In the genomic region with DNA sequence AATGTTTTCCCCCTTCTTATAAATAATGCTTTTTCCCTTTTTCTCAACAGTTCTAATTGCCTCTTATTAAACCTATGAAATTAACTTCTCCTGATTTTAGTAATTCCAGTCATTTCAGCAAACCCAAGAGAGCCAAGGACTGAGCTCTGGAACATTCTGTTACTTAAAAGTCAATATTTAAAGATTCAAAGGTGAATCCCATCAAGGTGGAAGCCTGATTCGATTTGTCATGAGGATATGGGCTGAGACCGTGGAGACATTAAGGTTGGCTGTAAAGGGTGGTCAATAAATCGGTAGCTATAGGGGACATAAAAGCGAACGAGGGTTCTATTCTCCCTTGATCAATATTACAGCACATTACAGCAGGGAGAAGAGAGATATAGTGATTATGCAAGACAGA, we compare ENCODE assay signal across 34 cellular contexts.
"Had no signal": no experiment of that assay in that cellular context is flagged by ENCODE, and none has a peak within 500 bp of the region (broad histone marks: within the 10 kb centered on the region; RNA-seq: fewer than 3 reads in every experiment).

No MANE protein-coding gene starts in this region.

- ATAC-seq: activated CD8-positive, alpha-beta T cell treated with anti-CD3 and anti-CD28 coated beads for 36 hours; activated naive CD4-positive, alpha-beta T cell treated with anti-CD3 and anti-CD28 coated beads, Interleukin-2, amount 50 U/mL, for 72 hours; activated T-cell treated with anti-CD3 and anti-CD28 coated beads, Interleukin-2, amount 50 U/mL, for 4 hours; activated T-cell treated with anti-CD3 and anti-CD28 coated beads, Interleukin-2, amount 50 U/mL, for 72 hours; activated T-helper 17 cell treated with anti-CD3 and anti-CD28 coated beads, Interleukin-2, amount 50 U/mL, for 72 hours; body of pancreas had no signal

- H3K4me3 ChIP-seq: adrenal gland, body of pancreas, breast epithelium had no signal

- H3K4me1 ChIP-seq: adrenal gland, body of pancreas, breast epithelium had no signal

- DNase-seq: activated B cell treated with CpG ODN at 0.5 μM for 24 hours; activated CD4-positive, alpha-beta memory T cell treated with anti-CD3 and anti-CD28 coated beads for 36 hours; activated CD4-positive, alpha-beta T cell treated with anti-CD3 and anti-CD28 coated beads for 4 hours; activated CD4-positive, alpha-beta T cell treated with anti-CD3 and anti-CD28 coated beads, Interleukin-2, amount 10 ng/mL, durations not matched to agents 24 days and 14 days; activated CD4-positive, alpha-beta T cell treated with anti-CD3 and anti-CD28 coated beads, Interleukin-2, amount 50 U/mL, for 1 hour; activated CD4-positive, alpha-beta T cell treated with anti-CD3 and anti-CD28 coated beads, Interleukin-2, amount 50 U/mL, for 4 hours; activated CD4-positive, CD25-positive, alpha-beta regulatory T cell treated with anti-CD3 and anti-CD28 coated beads, Interleukin-2, amount 50 U/mL, for 72 hours; activated CD8-positive, alpha-beta memory T cell treated with anti-CD3 and anti-CD28 coated beads, Interleukin-2, amount 50 U/mL, for 4 hours; activated CD8-positive, alpha-beta T cell treated with anti-CD3 and anti-CD28 coated beads for 36 hours; activated effector memory CD4-positive, alpha-beta T cell treated with anti-CD3 and anti-CD28 coated beads, Interleukin-2, amount 50 U/mL, for 16 hours; activated gamma-delta T cell treated with Interleukin-2 at 50 U/mL for 16 hours; activated naive CD4-positive, alpha-beta T cell; activated naive CD4-positive, alpha-beta T cell treated with anti-CD3 and anti-CD28 coated beads for 36 hours; activated naive CD4-positive, alpha-beta T cell treated with anti-CD3 and anti-CD28 coated beads, Interleukin-2, amount 50 U/mL, for 16 hours; activated naive CD8-positive, alpha-beta T cell treated with anti-CD3 and anti-CD28 coated beads for 36 hours; activated T-cell treated with anti-CD3 and anti-CD28 coated beads for 4 hours; activated T-cell treated with anti-CD3 and anti-CD28 coated beads, Interleukin-2, amount 50 U/mL, for 1 hour; activated T-cell treated with anti-CD3 and anti-CD28 coated beads, Interleukin-2, amount 50 U/mL, for 4 hours; activated T-cell treated with anti-CD3 and anti-CD28 coated beads, Interleukin-2, amount 50 U/mL, for 72 hours; adrenal gland; amniotic stem cell; aorta; body of pancreas; brain microvascular endothelial cell; central memory CD4-positive, alpha-beta T cell; T-helper 1 cell; T-helper 2 cell; T-helper 9 cell had no signal

- H3K36me3 ChIP-seq: adrenal gland, brain microvascular endothelial cell, breast epithelium had no signal

- H3K27ac ChIP-seq: adrenal gland, body of pancreas, brain microvascular endothelial cell, breast epithelium, VCaP had no signal

- H3K9me3 ChIP-seq: adrenal gland, body of pancreas had no signal

- H3K27me3 ChIP-seq: adrenal gland, body of pancreas, brain microvascular endothelial cell, breast epithelium had no signal

- FAIRE-seq: astrocyte, TTC549 had no signal
